Comparison of ENCODE assay signal across 8 cellular contexts in the genomic region with DNA sequence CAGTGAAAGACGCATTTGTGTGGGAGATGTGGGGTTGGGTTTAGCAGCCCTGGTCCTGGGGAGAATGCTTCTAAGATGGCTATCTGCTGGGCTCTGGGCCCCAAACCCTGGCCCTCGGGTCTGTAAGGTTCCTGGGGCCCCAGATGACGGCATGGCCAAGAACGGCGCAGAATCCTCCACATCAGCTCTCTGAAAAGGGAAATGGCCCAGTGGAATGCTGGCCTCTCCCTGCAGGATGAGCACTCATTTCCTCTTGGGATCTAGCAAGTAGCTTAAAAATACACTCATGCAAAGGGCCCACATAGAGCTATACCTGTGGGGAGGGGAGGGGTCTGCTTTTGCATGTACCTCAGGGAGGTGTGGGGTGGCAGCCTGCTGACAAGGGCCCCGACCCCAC.
DNase-seq lines count a peak whose midpoint lies in the region; ATAC-seq lines count a peak whose summit lies in the region.

No MANE protein-coding gene starts in this region.

- no peaks in the 10 kb centered on the region for H3K9me3 Mint-ChIP-seq in stimulated activated naive CD8-positive, alpha-beta T cell treated with anti-CD3 and anti-CD28 coated beads, Interleukin-15, amount 100 ng/mL, for 72 hours

- H3K36me3 ChIP-seq in HUES48 (ENCODE audit: control insufficient read depth, insufficient read depth, low read length): no peaks in the 10 kb centered on the region
- H3K36me3 ChIP-seq in adipocyte (ENCODE audit: control insufficient read depth, insufficient read depth, low read length, severe bottlenecking): no peaks in the 10 kb centered on the region
- no peaks in the 10 kb centered on the region for H3K36me3 ChIP-seq in iPS-20b (ENCODE audit: insufficient read depth, low read depth, low read length)

- H3K4me3 Mint-ChIP-seq in stimulated activated naive CD8-positive, alpha-beta T cell treated with anti-CD3 and anti-CD28 coated beads, Interleukin-15, amount 100 ng/mL, for 72 hours: peak overlapping the region; percentile 68 to 75

- H3K4me1 ChIP-seq in HUES48 (ENCODE audit: control insufficient read depth, insufficient read depth, low read length) (peaks cover 34% of the 10 kb centered on the region), adipocyte (ENCODE audit: control insufficient read depth, insufficient read depth, low read length) (peaks cover 27% of the 10 kb centered on the region), iPS-20b (ENCODE audit: insufficient read depth, low read length) (peaks cover 32% of the 10 kb centered on the region)

- no peak for ATAC-seq in stimulated activated naive CD8-positive, alpha-beta T cell treated with anti-CD3 and anti-CD28 coated beads, Interleukin-15, amount 100 ng/mL, for 72 hours
- no peak for ATAC-seq in GM19328 (IDR thresholded peaks at IDR 0.05; ENCODE audit: unreplicated experiment)

- H3K27ac ChIP-seq in HUES48 (ENCODE audit: low read depth, low read length) (peak overlapping the region; percentile 85), iPS-20b (ENCODE audit: low read length) (no peak overlapping the region)

- H3K9me3 ChIP-seq in HUES48 (ENCODE audit: control insufficient read depth, insufficient read depth, low read length) (no peaks in the 10 kb centered on the region), adipocyte (ENCODE audit: control insufficient read depth, low read length) (no peaks in the 10 kb centered on the region), iPS-20b (ENCODE audit: insufficient read depth, low read depth, low read length) (no peaks in the 10 kb centered on the region)

- H3K4me1 Mint-ChIP-seq in stimulated activated naive CD8-positive, alpha-beta T cell treated with anti-CD3 and anti-CD28 coated beads, Interleukin-15, amount 100 ng/mL, for 72 hours: peaks cover 27% of the 10 kb centered on the region

- H3K9ac ChIP-seq in HUES48 (ENCODE audit: low read depth, low read length) (no peak overlapping the region), adipocyte (ENCODE audit: low read length) (peak overlapping the region; percentile 86), iPS-20b (ENCODE audit: low read depth, low read length) (peak overlapping the region; percentile 57; the same call in 1 of the 2 replicates)

- H3K4me3 ChIP-seq in HUES48 (ENCODE audit: low read depth, low read length) (no peak overlapping the region), adipocyte (ENCODE audit: low read length) (peak overlapping the region; percentile 75), iPS-20b (ENCODE audit: low read length) (peak overlapping the region; percentile 53; the same call in 1 of the 2 replicates)

- no peak overlapping the region for H3K27ac Mint-ChIP-seq in stimulated activated naive CD8-positive, alpha-beta T cell treated with anti-CD3 and anti-CD28 coated beads, Interleukin-15, amount 100 ng/mL, for 72 hours

- H3K27me3 ChIP-seq in HUES48 (ENCODE audit: control insufficient read depth, insufficient read depth, low read length) (0 out of 2 replicates have a peak, but pooled peaks cover 8% of the 10 kb centered on the region), adipocyte (replicated peaks; ENCODE audit: control insufficient read depth, insufficient read depth, low read length) (no peaks in the 10 kb centered on the region), iPS-20b (ENCODE audit: insufficient read depth, low read length) (peaks cover 8% of the 10 kb centered on the region; the same call in 1 of the 2 replicates)

- DNase-seq in adipocyte (ENCODE audit: low read depth): no peak
- DNase-seq in stimulated activated naive CD8-positive, alpha-beta T cell treated with anti-CD3 and anti-CD28 coated beads, Interleukin-15, amount 100 ng/mL, for 72 hours: no peak
- no peak for DNase-seq in NCI-H1930 (lab: John Stamatoyannopoulos, UW)
- DNase-seq in hypothalamus (lab: John Stamatoyannopoulos, UW): no peak
- no peak for DNase-seq in DMS114 treated with DMSO at 0.1 percent for 48 hours (lab: John Stamatoyannopoulos, UW; ENCODE audit: unreplicated experiment)

- peaks cover 67% of the 10 kb centered on the region for H3K27me3 Mint-ChIP-seq in stimulated activated naive CD8-positive, alpha-beta T cell treated with anti-CD3 and anti-CD28 coated beads, Interleukin-15, amount 100 ng/mL, for 72 hours
